ENCODE assay signal across 1 cellular context in genomic region chr11:57440744-57441414, GRCh38.
A peak's percentile ranks its signal among the peaks of the same experiment; 100 is the strongest.
TF ChIP-seq lines count a peak whose summit lies in the region.

No MANE protein-coding gene starts in this region.

TF ChIP-seq in HepG2, 621 proteins besides CTCF, POLR2A, EP300 and RAD21 (continued from another document and continues in another):
- TF ChIP-seq RERE (CRISPR knock-in tag; IDR thresholded peaks at IDR 0.05; ENCODE audit: low read depth): no peak
- no peak for TF ChIP-seq ZNF260 (CRISPR knock-in tag; IDR thresholded peaks at IDR 0.05; ENCODE audit: borderline replicate concordance, low read depth)
- TF ChIP-seq ZHX2 (IDR thresholded peaks at IDR 0.05; ENCODE audit: low read depth): no peak
- TF ChIP-seq ZHX2 (CRISPR knock-in tag; IDR thresholded peaks at IDR 0.05; ENCODE audit: borderline replicate concordance): no peak
- TF ChIP-seq SSRP1 (CRISPR knock-in tag; IDR thresholded peaks at IDR 0.05): no peak
- no peak for TF ChIP-seq ZNF709 (CRISPR knock-in tag; IDR thresholded peaks at IDR 0.05)
- no peak for TF ChIP-seq ZNF124 (CRISPR knock-in tag; IDR thresholded peaks at IDR 0.05)
- TF ChIP-seq, protein P1, sequence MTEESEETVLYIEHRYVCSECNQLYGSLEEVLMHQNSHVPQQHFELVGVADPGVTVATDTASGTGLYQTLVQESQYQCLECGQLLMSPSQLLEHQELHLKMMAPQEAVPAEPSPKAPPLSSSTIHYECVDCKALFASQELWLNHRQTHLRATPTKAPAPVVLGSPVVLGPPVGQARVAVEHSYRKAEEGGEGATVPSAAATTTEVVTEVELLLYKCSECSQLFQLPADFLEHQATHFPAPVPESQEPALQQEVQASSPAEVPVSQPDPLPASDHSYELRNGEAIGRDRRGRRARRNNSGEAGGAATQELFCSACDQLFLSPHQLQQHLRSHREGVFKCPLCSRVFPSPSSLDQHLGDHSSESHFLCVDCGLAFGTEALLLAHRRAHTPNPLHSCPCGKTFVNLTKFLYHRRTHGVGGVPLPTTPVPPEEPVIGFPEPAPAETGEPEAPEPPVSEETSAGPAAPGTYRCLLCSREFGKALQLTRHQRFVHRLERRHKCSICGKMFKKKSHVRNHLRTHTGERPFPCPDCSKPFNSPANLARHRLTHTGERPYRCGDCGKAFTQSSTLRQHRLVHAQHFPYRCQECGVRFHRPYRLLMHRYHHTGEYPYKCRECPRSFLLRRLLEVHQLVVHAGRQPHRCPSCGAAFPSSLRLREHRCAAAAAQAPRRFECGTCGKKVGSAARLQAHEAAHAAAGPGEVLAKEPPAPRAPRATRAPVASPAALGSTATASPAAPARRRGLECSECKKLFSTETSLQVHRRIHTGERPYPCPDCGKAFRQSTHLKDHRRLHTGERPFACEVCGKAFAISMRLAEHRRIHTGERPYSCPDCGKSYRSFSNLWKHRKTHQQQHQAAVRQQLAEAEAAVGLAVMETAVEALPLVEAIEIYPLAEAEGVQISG (CRISPR knock-in tag; IDR thresholded peaks at IDR 0.05): peak; percentile 15; the same call in 1 of the 2 replicates
- no peak for TF ChIP-seq HNRNPK (IDR thresholded peaks at IDR 0.05; ENCODE audit: low read depth, low read length, poor library complexity, severe bottlenecking)
- no peak for TF ChIP-seq FOXA1 (IDR thresholded peaks at IDR 0.05)
- peak; percentile 50; the same call in 1 of the 2 replicates for TF ChIP-seq FOXA1 (CRISPR knock-in tag; IDR thresholded peaks at IDR 0.05)
- TF ChIP-seq, protein P2, sequence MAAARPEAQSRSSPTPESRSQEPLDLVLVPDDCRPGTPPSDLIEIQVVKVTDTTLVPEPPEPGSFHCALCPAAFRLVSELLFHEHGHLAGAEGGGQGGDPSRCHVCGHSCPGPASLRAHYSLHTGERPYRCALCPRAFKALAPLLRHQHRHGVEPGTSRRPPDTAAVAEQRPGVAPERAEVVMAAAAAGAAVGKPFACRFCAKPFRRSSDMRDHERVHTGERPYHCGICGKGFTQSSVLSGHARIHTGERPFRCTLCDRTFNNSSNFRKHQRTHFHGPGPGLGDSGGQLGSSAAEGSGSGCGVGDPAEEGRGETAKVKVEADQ (CRISPR knock-in tag; IDR thresholded peaks at IDR 0.05; ENCODE audit: borderline replicate concordance): no peak
- no peak for TF ChIP-seq ISX (CRISPR knock-in tag; conservative IDR thresholded peaks at IDR 0.05)
- peak; percentile 33; the same call in 1 of the 2 replicates for TF ChIP-seq ZNF556 (CRISPR knock-in tag; IDR thresholded peaks at IDR 0.05; ENCODE audit: borderline replicate concordance)
- TF ChIP-seq BCLAF1 (IDR thresholded peaks at IDR 0.05): no peak
- TF ChIP-seq ARID5B (CRISPR knock-in tag; IDR thresholded peaks at IDR 0.05): peak; percentile 69; the same call in 1 of the 2 replicates
- TF ChIP-seq FOXM1 (CRISPR knock-in tag; IDR thresholded peaks at IDR 0.05): no peak
- TF ChIP-seq ZSCAN22 (CRISPR knock-in tag; IDR thresholded peaks at IDR 0.05): no peak
- no peak for TF ChIP-seq HIVEP1 (CRISPR knock-in tag; IDR thresholded peaks at IDR 0.05)
- 0 out of 2 replicates have a peak, but pooled peaks have one; percentile 21 for TF ChIP-seq ZSCAN29 (CRISPR knock-in tag; conservative IDR thresholded peaks at IDR 0.05)
- TF ChIP-seq ZNF33A (CRISPR knock-in tag; IDR thresholded peaks at IDR 0.05; ENCODE audit: borderline replicate concordance): no peak
- TF ChIP-seq SNAPC2 (CRISPR knock-in tag; IDR thresholded peaks at IDR 0.05): 0 out of 2 replicates have a peak, but pooled peaks have one; percentile 38
- TF ChIP-seq NCOR1 (IDR thresholded peaks at IDR 0.05; ENCODE audit: borderline replicate concordance, low read length): no peak; the same call in 1 of the 2 replicates
- peak; percentile 66; the same call in 1 of the 2 replicates for TF ChIP-seq ZNF460 (CRISPR knock-in tag; IDR thresholded peaks at IDR 0.05; ENCODE audit: borderline replicate concordance)
- TF ChIP-seq, protein P3, sequence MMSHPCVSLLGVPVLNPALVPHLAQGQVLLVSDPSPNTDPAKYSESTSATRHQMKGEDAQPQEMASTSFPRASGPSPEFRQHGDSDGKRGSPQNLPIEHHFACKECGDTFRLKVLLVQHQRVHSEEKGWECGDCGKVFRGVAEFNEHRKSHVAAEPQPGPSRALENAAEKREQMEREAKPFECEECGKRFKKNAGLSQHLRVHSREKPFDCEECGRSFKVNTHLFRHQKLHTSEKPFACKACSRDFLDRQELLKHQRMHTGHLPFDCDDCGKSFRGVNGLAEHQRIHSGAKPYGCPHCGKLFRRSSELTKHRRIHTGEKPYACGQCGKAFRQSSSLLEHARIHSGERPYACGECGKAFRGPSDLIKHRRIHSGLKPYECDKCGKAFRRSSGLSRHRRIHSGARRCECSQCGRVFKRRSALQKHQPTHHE (CRISPR knock-in tag; IDR thresholded peaks at IDR 0.05; ENCODE audit: borderline replicate concordance): no peak
- TF ChIP-seq, protein P4, sequence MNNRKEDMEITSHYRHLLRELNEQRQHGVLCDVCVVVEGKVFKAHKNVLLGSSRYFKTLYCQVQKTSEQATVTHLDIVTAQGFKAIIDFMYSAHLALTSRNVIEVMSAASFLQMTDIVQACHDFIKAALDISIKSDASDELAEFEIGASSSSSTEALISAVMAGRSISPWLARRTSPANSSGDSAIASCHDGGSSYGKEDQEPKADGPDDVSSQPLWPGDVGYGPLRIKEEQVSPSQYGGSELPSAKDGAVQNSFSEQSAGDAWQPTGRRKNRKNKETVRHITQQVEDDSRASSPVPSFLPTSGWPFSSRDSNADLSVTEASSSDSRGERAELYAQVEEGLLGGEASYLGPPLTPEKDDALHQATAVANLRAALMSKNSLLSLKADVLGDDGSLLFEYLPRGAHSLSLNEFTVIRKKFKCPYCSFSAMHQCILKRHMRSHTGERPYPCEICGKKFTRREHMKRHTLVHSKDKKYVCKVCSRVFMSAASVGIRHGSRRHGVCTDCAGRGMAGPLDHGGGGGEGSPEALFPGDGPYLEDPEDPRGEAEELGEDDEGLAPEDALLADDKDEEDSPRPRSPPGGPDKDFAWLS (CRISPR knock-in tag; IDR thresholded peaks at IDR 0.05; ENCODE audit: borderline replicate concordance): no peak
- TF ChIP-seq KLF16 (CRISPR knock-in tag; IDR thresholded peaks at IDR 0.05): 0 out of 4 replicates have a peak, but pooled peaks of 1 of the 2 experiments have one; percentile 18
- TF ChIP-seq NFE2L2 (IDR thresholded peaks at IDR 0.05; ENCODE audit: low read length): no peak
- TF ChIP-seq NCOA1 (CRISPR knock-in tag; IDR thresholded peaks at IDR 0.05): 0 out of 2 replicates have a peak, but pooled peaks have one; percentile 36
